In the genomic region with DNA sequence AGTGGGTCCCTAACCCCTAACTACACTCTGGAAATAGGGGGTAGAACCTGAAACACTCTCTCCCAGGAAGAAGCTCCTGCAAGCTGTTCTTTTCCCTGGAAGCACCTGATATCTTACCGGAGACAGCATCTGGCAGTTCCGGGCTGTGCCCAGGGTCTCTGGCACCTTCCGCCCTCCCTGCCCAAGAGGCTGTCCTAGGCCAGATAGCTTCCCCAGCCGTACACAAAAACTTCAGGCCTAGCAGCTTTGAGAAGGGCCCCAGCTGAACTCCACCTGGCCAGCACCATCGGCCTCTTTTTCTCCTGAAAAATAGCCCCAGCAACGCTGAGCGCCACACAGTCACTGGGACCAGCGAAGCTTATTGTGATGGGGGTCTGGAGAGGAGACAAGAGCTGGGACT, we compare ENCODE assay signal across 8 cellular contexts. TPM values are rescaled to one million over a fixed set of nuclear protein-coding genes. Genes with fewer than 3 reads are reported as not detected.
DNase-seq lines count a peak whose midpoint lies in the region; TF ChIP-seq lines count a peak whose summit lies in the region.

No MANE protein-coding gene starts in this region.

- DNase-seq in AG10803 (ENCODE audit: low read depth), result no peak
- no peak for DNase-seq in Karpas-422
- DNase-seq in NCI-H1092 (lab: John Stamatoyannopoulos, UW), result no peak
- DNase-seq in inferior parietal cortex (ENCODE audit: extremely low spot score), result no peak
- no peak for DNase-seq in hippocampal formation (lab: John Stamatoyannopoulos, UW)
- DNase-seq in SIG-M5 treated with dmso at 0.1 percent for 504 hours (lab: John Stamatoyannopoulos, UW; ENCODE audit: unreplicated experiment), result no peak

- H3K4me3 ChIP-seq in AG10803 (ENCODE audit: low read length) (peak overlapping the region; percentile 96), Karpas-422 (ENCODE audit: low read length) (peak overlapping the region; percentile 86; the same call in 1 of the 2 replicates), ectodermal cell (ENCODE audit: insufficient read depth, low read depth, low read length) (peak overlapping the region; percentile 82), neuron (ENCODE audit: low read length) (peak overlapping the region; percentile 87)

- no peak overlapping the region for H3K9ac ChIP-seq in Karpas-422 (ENCODE audit: low read length)

- H3K9me3 ChIP-seq in Karpas-422 (ENCODE audit: low read length) (no peaks in the 10 kb centered on the region), ectodermal cell (ENCODE audit: control insufficient read depth, low read length) (no peaks in the 10 kb centered on the region), neuron (ENCODE audit: low read length) (peaks cover 2% of the 10 kb centered on the region)

- no peaks in the 10 kb centered on the region for H3K36me3 ChIP-seq in Karpas-422 (ENCODE audit: insufficient read depth, low read length)
- H3K36me3 ChIP-seq in ectodermal cell (ENCODE audit: control insufficient read depth, insufficient read depth, low read length), result no peaks in the 10 kb centered on the region
- H3K36me3 ChIP-seq in neuron (ENCODE audit: insufficient read depth, low read length), result peaks cover 4% of the 10 kb centered on the region

- no peak overlapping the region for H3K27ac ChIP-seq in Karpas-422 (ENCODE audit: low read length)
- H3K27ac ChIP-seq in ectodermal cell (ENCODE audit: insufficient read depth, low read depth, low read length, poor library complexity, severe bottlenecking), result no peak overlapping the region

- 91% methylated on average over 6 to 8 of the region's 8 CpGs for WGBS in ectodermal cell, 2 experiments

- H2AFZ ChIP-seq in Karpas-422 (ENCODE audit: low read length), result no peak overlapping the region
- no peak overlapping the region for H2AFZ ChIP-seq in neuron (ENCODE audit: low read depth, low read length)

- H3K27me3 ChIP-seq in Karpas-422 (ENCODE audit: low read length), result no peaks in the 10 kb centered on the region
- peaks cover 54% of the 10 kb centered on the region for H3K27me3 ChIP-seq in ectodermal cell (ENCODE audit: control insufficient read depth, insufficient read depth, low read length, poor library complexity, severe bottlenecking)
- peaks cover 28% of the 10 kb centered on the region for H3K27me3 ChIP-seq in neuron (ENCODE audit: insufficient read depth, low read length)

- no peak overlapping the region for H3K4me2 ChIP-seq in Karpas-422 (ENCODE audit: low read depth, low read length, poor library complexity, severe bottlenecking)

- H3K9me2 ChIP-seq in Karpas-422 (replicated peaks; ENCODE audit: insufficient read depth, low read length), result no peaks in the 10 kb centered on the region

- peaks cover 7% of the 10 kb centered on the region for H3K4me1 ChIP-seq in Karpas-422 (ENCODE audit: low read length)
- H3K4me1 ChIP-seq in ectodermal cell (ENCODE audit: control insufficient read depth, insufficient read depth, low read length), result peaks cover 9% of the 10 kb centered on the region
- H3K4me1 ChIP-seq in neuron (ENCODE audit: insufficient read depth, low read length), result peaks cover 20% of the 10 kb centered on the region

- peaks cover 3% of the 10 kb centered on the region; the same call in 1 of the 2 replicates for H3K79me2 ChIP-seq in Karpas-422 (ENCODE audit: low read length)

- TF ChIP-seq CTCF in AG10803 (conservative IDR thresholded peaks at IDR 0.05; ENCODE audit: low read length), result no peak

- H4K20me1 ChIP-seq in Karpas-422 (ENCODE audit: insufficient read depth, low read depth, low read length), result no peaks in the 10 kb centered on the region

RNA-seq across cellular contexts. Expression of a gene that starts 9.7 kb away (rescaled TPM):
- total RNA-seq in Karpas-422 (2014; rRNA removed; shearing (Covaris generic); ENCODE audit: low replicate concordance), result not detected in 2 replicates
- polyA plus RNA-seq in ectodermal cell (2013, experiment 1 of 4), result 0.96 TPM
- 0.36 TPM for polyA plus RNA-seq in ectodermal cell (2013, experiment 2 of 4)
- 0.48 TPM for polyA plus RNA-seq in ectodermal cell (2013, experiment 3 of 4)
- 0.53 TPM for polyA plus RNA-seq in ectodermal cell (2013, experiment 4 of 4)
